27 cellular contexts compared by ENCODE assay signal in genomic region chr4:2368779-2369437, GRCh38. TPM values are rescaled to one million over a fixed set of nuclear protein-coding genes. Genes with fewer than 3 reads are reported as not detected.
"Had no signal": no experiment of that assay in that cellular context is flagged by ENCODE, and none has a peak within 500 bp of the region (broad histone marks: within the 10 kb centered on the region; RNA-seq: fewer than 3 reads in every experiment).

No MANE protein-coding gene starts in this region.

- H3K36me3 ChIP-seq: ascending aorta, ovary, thoracic aorta had no signal

- FAIRE-seq: colon, frontal cortex had no signal

- H3K79me2 ChIP-seq: hepatocyte had no signal

- H3K4me3 ChIP-seq: ascending aorta, dorsolateral prefrontal cortex, esophagus muscularis mucosa, hepatocyte, left ventricle myocardium inferior, ovary, psoas muscle, skin epidermis, thoracic aorta, upper lobe of left lung had no signal

- H3K27me3 ChIP-seq: ascending aorta, dorsolateral prefrontal cortex, esophagus muscularis mucosa, hepatocyte, ovary, upper lobe of left lung had no signal

- H3K4me2 ChIP-seq: hepatocyte had no signal

- H3K9me3 ChIP-seq: ascending aorta, ovary, thoracic aorta had no signal

- DNase-seq: activated CD4-positive, alpha-beta T cell treated with anti-CD3 and anti-CD28 coated beads for 36 hours; activated CD4-positive, alpha-beta T cell treated with anti-CD3 and anti-CD28 coated beads, Interleukin-2, amount 50 U/mL, for 4 hours; activated gamma-delta T cell; activated T-cell treated with anti-CD3 and anti-CD28 coated beads, Interleukin-2, amount 50 U/mL, for 72 hours; central memory CD4-positive, alpha-beta T cell; effector memory CD8-positive, alpha-beta T cell; glutamatergic neuron; left ventricle myocardium inferior; mammary epithelial cell; right cardiac atrium; stimulated activated naive CD4-positive, alpha-beta T cell treated with Interleukin-2 at 50 U/mL for 16 hours; T-helper 9 cell; upper lobe of left lung had no signal

- H2AFZ ChIP-seq: hepatocyte had no signal

- ATAC-seq: activated CD4-positive, alpha-beta T cell treated with anti-CD3 and anti-CD28 coated beads for 36 hours; activated naive CD4-positive, alpha-beta T cell treated with anti-CD3 and anti-CD28 coated beads, Interleukin-2, amount 50 U/mL, for 72 hours; activated T-cell treated with anti-CD3 and anti-CD28 coated beads, Interleukin-2, amount 50 U/mL, for 72 hours; effector memory CD8-positive, alpha-beta T cell; natural killer cell treated with Interleukin-12 subunit alpha and Interleukin-12 subunit beta and Interleukin-15 and Interleukin-18, amount 100 ng/mL, for 72 hours; psoas muscle; right cardiac atrium; WTC11 had no signal

- H3K27ac ChIP-seq: ascending aorta, esophagus muscularis mucosa, hepatocyte, left ventricle myocardium inferior, ovary, psoas muscle, skin epidermis, thoracic aorta, upper lobe of left lung had no signal

RNA-seq across cellular contexts. Expression of gene CFAP99, which starts 49.8 kb away (rescaled TPM):
- total RNA-seq: activated naive CD4-positive, alpha-beta T cell treated with anti-CD3 and anti-CD28 coated beads, Interleukin-2, amount 50 U/mL, for 72 hours; activated T-cell treated with anti-CD3 and anti-CD28 coated beads, Interleukin-2, amount 50 U/mL, for 72 hours; ascending aorta; frontal cortex; hepatocyte; left ventricle myocardium inferior; mammary epithelial cell; natural killer cell treated with Interleukin-12 subunit alpha and Interleukin-12 subunit beta and Interleukin-15 and Interleukin-18, amount 100 ng/mL, for 72 hours; psoas muscle; right cardiac atrium; T-helper 1 cell treated with Interleukin-12 subunit alpha and Interleukin-12 subunit beta and Interleukin-4 antibody, amounts not matched to agents 30 ng/mL and 1 ng/mL, for 36 hours; thoracic aorta; WTC11 had no signal
- polyA plus RNA-seq: hepatocyte, mammary epithelial cell, right cardiac atrium had no signal
